Comparison of ENCODE assay signal across 8 cellular contexts in the genomic region with DNA sequence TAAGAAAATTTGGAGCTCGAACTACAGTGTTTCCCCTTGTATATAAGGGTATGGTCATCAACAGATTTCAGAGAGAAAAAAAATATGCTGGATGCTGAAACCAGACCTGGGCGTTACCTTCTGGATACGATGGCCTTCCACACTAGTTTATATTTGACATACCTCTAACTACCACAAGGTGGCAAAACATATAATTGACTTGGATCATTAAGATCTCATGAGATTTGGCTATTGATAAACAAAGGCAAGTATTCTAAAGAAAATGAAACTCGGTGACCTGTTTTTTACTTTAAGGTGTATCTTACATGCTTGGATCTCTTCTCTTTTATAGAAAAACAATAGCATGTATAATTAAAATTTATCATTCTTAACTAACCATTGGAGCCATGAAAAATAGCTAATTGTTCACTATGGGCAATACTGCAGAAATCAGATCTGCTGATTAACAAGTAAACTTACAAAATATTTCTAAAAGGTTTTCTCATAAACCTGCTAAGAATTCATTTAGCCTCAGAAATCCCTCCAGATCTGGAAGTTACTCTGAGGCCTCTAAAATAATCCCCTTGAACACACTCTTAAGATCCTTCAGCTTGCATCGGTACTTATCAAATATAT.
DNase-seq lines count a peak whose midpoint lies in the region; ATAC-seq and TF ChIP-seq lines count a peak whose summit lies in the region.

No MANE protein-coding gene starts in this region.

- TF ChIP-seq EP300 in tibial nerve (IDR thresholded peaks at IDR 0.05): no peak

- H3K9me3 ChIP-seq in colonic mucosa: no peaks in the 10 kb centered on the region
- H3K9me3 ChIP-seq in ascending aorta: no peaks in the 10 kb centered on the region
- no peaks in the 10 kb centered on the region for H3K9me3 ChIP-seq in tibial nerve

- no peak overlapping the region for H3K9ac ChIP-seq in colonic mucosa (ENCODE audit: low read depth in 2 of 2, low read length in 2 of 2)

- 68 to 72% methylated on average over 5 of the region's 5 CpGs for WGBS in tibial nerve, 2 donors

- no peak overlapping the region for H3K27ac ChIP-seq in 22Rv1
- H3K27ac ChIP-seq in colonic mucosa: no peak overlapping the region
- H3K27ac ChIP-seq in ascending aorta: no peak overlapping the region
- H3K27ac ChIP-seq in tibial nerve: no peak overlapping the region

- DNase-seq in colonic mucosa: no peak
- no peak for DNase-seq in ascending aorta (ENCODE audit: low spot score in 2 of 2)
- no peak for DNase-seq in cerebellum (ENCODE audit: low spot score)
- DNase-seq in tibial nerve (ENCODE audit: low spot score in 2 of 2): no peak
- DNase-seq in amniotic stem cell (lab: John Stamatoyannopoulos, UW): no peak

- no peaks in the 10 kb centered on the region for H3K27me3 ChIP-seq in colonic mucosa
- H3K27me3 ChIP-seq in ascending aorta: no peaks in the 10 kb centered on the region
- no peaks in the 10 kb centered on the region for H3K27me3 ChIP-seq in tibial nerve

- intact Hi-C loops in colonic mucosa (cut with DNase I): no loop called here
- intact Hi-C loops in ascending aorta (cut with DNase I): no loop called here

- ATAC-seq in GM18505 (IDR thresholded peaks at IDR 0.05; ENCODE audit: unreplicated experiment) (peak; percentile 68), HG03457 (IDR thresholded peaks at IDR 0.05; ENCODE audit: unreplicated experiment) (peak; percentile 63)

- no peak for TF ChIP-seq POLR2A in GM18505 (IDR thresholded peaks at IDR 0.05; ENCODE audit: borderline replicate concordance, extremely low read depth, insufficient read depth, insufficient read length)
- TF ChIP-seq POLR2A in tibial nerve (IDR thresholded peaks at IDR 0.05): no peak

- no peak overlapping the region for H3K4me3 ChIP-seq in colonic mucosa
- H3K4me3 ChIP-seq in ascending aorta: no peak overlapping the region
- no peak overlapping the region for H3K4me3 ChIP-seq in tibial nerve

- H3K36me3 ChIP-seq in colonic mucosa: no peaks in the 10 kb centered on the region
- no peaks in the 10 kb centered on the region for H3K36me3 ChIP-seq in ascending aorta
- no peaks in the 10 kb centered on the region for H3K36me3 ChIP-seq in tibial nerve

- H3K4me1 ChIP-seq in colonic mucosa: no peaks in the 10 kb centered on the region
- H3K4me1 ChIP-seq in ascending aorta: no peaks in the 10 kb centered on the region
- H3K4me1 ChIP-seq in tibial nerve: no peaks in the 10 kb centered on the region

- peak; percentile 72 for TF ChIP-seq CTCF in 22Rv1 (IDR thresholded peaks at IDR 0.05)
- peak; percentile 38 for TF ChIP-seq CTCF in colonic mucosa (IDR thresholded peaks at IDR 0.05)
- TF ChIP-seq CTCF in ascending aorta (IDR thresholded peaks at IDR 0.05): peak in 1 of 3 experiments; percentile 11
- peak in 2 of 5 experiments; percentile 5 to 14 for TF ChIP-seq CTCF in tibial nerve (IDR thresholded peaks at IDR 0.05)
